Comparison of ENCODE assay signal across 19 cellular contexts in the genomic region with DNA sequence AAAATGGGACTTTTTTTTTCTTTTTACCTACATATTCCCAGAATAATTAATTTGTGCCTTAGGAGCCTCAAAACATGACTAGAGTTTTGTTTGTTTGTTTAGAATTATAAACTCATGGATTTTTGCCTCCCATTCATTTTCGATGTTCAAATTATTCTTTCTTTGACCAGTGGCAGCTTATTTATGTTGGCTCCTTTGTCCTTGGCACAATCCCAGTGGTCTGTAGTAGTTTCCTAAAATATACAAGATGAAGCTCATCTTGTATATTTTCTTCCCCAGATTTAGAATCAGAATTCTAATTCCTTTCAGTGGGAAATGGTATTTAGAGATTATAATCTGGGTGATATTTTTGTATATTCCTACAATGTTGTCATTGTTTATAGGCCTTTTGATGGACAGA.
"Had no signal": no experiment of that assay in that cellular context is flagged by ENCODE, and none has a peak within 500 bp of the region (broad histone marks: within the 10 kb centered on the region; RNA-seq: fewer than 3 reads in every experiment).

No MANE protein-coding gene starts in this region.

- H3K4me3 Mint-ChIP-seq: activated naive CD4-positive, alpha-beta T cell treated with anti-CD3 and anti-CD28 coated beads, Interleukin-2, amount 50 U/mL, for 24 hours; brain; nephron progenitor cell had no signal

- H3K4me3 ChIP-seq: colonic mucosa, lung, tibial artery had no signal

- H3K27me3 Mint-ChIP-seq: activated naive CD4-positive, alpha-beta T cell treated with anti-CD3 and anti-CD28 coated beads, Interleukin-2, amount 50 U/mL, for 24 hours; progenitor cell of endocrine pancreas had no signal

- ATAC-seq: left lobe of liver; stimulated activated naive CD8-positive, alpha-beta T cell treated with anti-CD3 and anti-CD28 coated beads, Interleukin-15, Interleukin-2, amounts not matched to agents 100 U/mL and 50 U/mL, for 24 hours had no signal

- H3K27ac Mint-ChIP-seq: brain, nephron progenitor cell, progenitor cell of endocrine pancreas had no signal

- H3K4me1 Mint-ChIP-seq: nephron progenitor cell had no signal

- H3K9me3 Mint-ChIP-seq: activated naive CD4-positive, alpha-beta T cell treated with anti-CD3 and anti-CD28 coated beads, Interleukin-2, amount 50 U/mL, for 24 hours had no signal

- DNase-seq: activated CD4-positive, alpha-beta T cell treated with anti-CD3 and anti-CD28 coated beads for 1 hour; activated CD8-positive, alpha-beta memory T cell treated with anti-CD3 and anti-CD28 coated beads for 24 hours; activated CD8-positive, alpha-beta memory T cell treated with anti-CD3 and anti-CD28 coated beads, Interleukin-2, amount 50 U/mL, for 48 hours; activated gamma-delta T cell; central memory CD4-positive, alpha-beta T cell; colonic mucosa; foreskin fibroblast; kidney; nephron progenitor cell; nucleus accumbens; stimulated activated CD4-positive, alpha-beta T cell treated with anti-CD3 and anti-CD28 coated beads, Interleukin-2, amount 100 ng/mL, for 24 hours; stimulated activated naive CD8-positive, alpha-beta T cell treated with anti-CD3 and anti-CD28 coated beads, Interleukin-15, Interleukin-2, amounts not matched to agents 100 U/mL and 50 U/mL, for 24 hours; T-helper 9 cell; tibial artery had no signal
